ENCODE assay signal across 31 cellular contexts in genomic region chr12:27316947-27317346, GRCh38.
"Had no signal": no experiment of that assay in that cellular context is flagged by ENCODE, and none has a peak within 500 bp of the region (broad histone marks: within the 10 kb centered on the region; RNA-seq: fewer than 3 reads in every experiment).

No MANE protein-coding gene starts in this region.

- H3K27ac ChIP-seq: breast epithelium, cardiac muscle cell, colonic mucosa, epithelial cell of prostate, esophagus squamous epithelium, heart right ventricle, WERI-Rb-1 had no signal

- H3K4me1 ChIP-seq: ascending aorta, breast epithelium, colonic mucosa, esophagus squamous epithelium, heart right ventricle had no signal

- H3K27me3 Mint-ChIP-seq: activated B cell treated with CpG ODN at 0.5 μM for 24 hours; activated CD8-positive, alpha-beta T cell treated with anti-CD3 and anti-CD28 coated beads for 36 hours; activated naive CD4-positive, alpha-beta T cell treated with anti-CD3 and anti-CD28 coated beads, Interleukin-2, amount 10 ng/mL, durations not matched to agents 7 days and 5 days; activated naive CD8-positive, alpha-beta T cell treated with anti-CD3 and anti-CD28 coated beads, Interleukin-2, amount 10 ng/mL, durations not matched to agents 7 days and 5 days; brain; T-helper 17 cell had no signal

- H3K36me3 Mint-ChIP-seq: activated naive CD4-positive, alpha-beta T cell treated with anti-CD3 and anti-CD28 coated beads, Interleukin-2, amount 50 U/mL, for 72 hours had no signal

- H3K4me3 Mint-ChIP-seq: activated B cell treated with CpG ODN at 0.5 μM for 24 hours; activated CD8-positive, alpha-beta T cell treated with anti-CD3 and anti-CD28 coated beads for 36 hours; activated naive CD4-positive, alpha-beta T cell treated with anti-CD3 and anti-CD28 coated beads, Interleukin-2, amount 10 ng/mL, durations not matched to agents 7 days and 5 days; activated naive CD8-positive, alpha-beta T cell treated with anti-CD3 and anti-CD28 coated beads, Interleukin-2, amount 10 ng/mL, durations not matched to agents 7 days and 5 days; activated T-cell treated with anti-CD3 and anti-CD28 coated beads, Interleukin-2, amount 50 U/mL, for 72 hours; brain; T-helper 17 cell; T-helper 2 cell treated with Interferon-gamma antibody and Interleukin-4, amounts not matched to agents 5 μg/mL and 100 μg/mL, for 36 hours had no signal

- H3K4me3 ChIP-seq: ascending aorta, breast epithelium, cardiac muscle cell, colonic mucosa, esophagus squamous epithelium, heart right ventricle had no signal

- H3K4me1 Mint-ChIP-seq: activated B cell treated with CpG ODN at 0.5 μM for 24 hours; activated naive CD4-positive, alpha-beta T cell treated with anti-CD3 and anti-CD28 coated beads, Interleukin-2, amount 10 ng/mL, durations not matched to agents 7 days and 5 days; brain; T-helper 17 cell had no signal

- DNase-seq: activated B cell treated with CpG ODN at 0.5 μM for 24 hours; activated CD4-positive, alpha-beta T cell treated with anti-CD3 and anti-CD28 coated beads for 48 hours; activated CD4-positive, alpha-beta T cell treated with anti-CD3 and anti-CD28 coated beads, Interleukin-2, amount 50 U/mL, for 1 hour; activated CD4-positive, alpha-beta T cell treated with anti-CD3 and anti-CD28 coated beads, Interleukin-2, amount 50 U/mL, for 48 hours; activated CD8-positive, alpha-beta memory T cell treated with anti-CD3 and anti-CD28 coated beads for 24 hours; activated CD8-positive, alpha-beta memory T cell treated with anti-CD3 and anti-CD28 coated beads, Interleukin-2, amount 50 U/mL, for 4 hours; activated CD8-positive, alpha-beta T cell treated with anti-CD3 and anti-CD28 coated beads for 36 hours; activated gamma-delta T cell; activated naive CD4-positive, alpha-beta T cell; activated naive CD4-positive, alpha-beta T cell treated with anti-CD3 and anti-CD28 coated beads, Interleukin-2, amount 10 ng/mL, durations not matched to agents 7 days and 5 days; activated naive CD8-positive, alpha-beta T cell treated with anti-CD3 and anti-CD28 coated beads, Interleukin-2, amount 10 ng/mL, durations not matched to agents 7 days and 5 days; activated T-cell treated with anti-CD3 and anti-CD28 coated beads, Interleukin-2, amount 50 U/mL, for 1 hour; activated T-cell treated with anti-CD3 and anti-CD28 coated beads, Interleukin-2, amount 50 U/mL, for 72 hours; central memory CD4-positive, alpha-beta T cell; cerebellar nuclear complex; colonic mucosa; effector CD8-positive, alpha-beta T cell; esophagus squamous epithelium; heart right ventricle; T-helper 1 cell; T-helper 17 cell; T1000; WERI-Rb-1 had no signal

- H3K27ac Mint-ChIP-seq: activated B cell treated with CpG ODN at 0.5 μM for 24 hours; activated CD8-positive, alpha-beta T cell treated with anti-CD3 and anti-CD28 coated beads for 36 hours; activated naive CD4-positive, alpha-beta T cell treated with anti-CD3 and anti-CD28 coated beads, Interleukin-2, amount 10 ng/mL, durations not matched to agents 7 days and 5 days; activated naive CD4-positive, alpha-beta T cell treated with anti-CD3 and anti-CD28 coated beads, Interleukin-2, amount 50 U/mL, for 72 hours; activated naive CD8-positive, alpha-beta T cell treated with anti-CD3 and anti-CD28 coated beads, Interleukin-2, amount 10 ng/mL, durations not matched to agents 7 days and 5 days; activated T-cell treated with anti-CD3 and anti-CD28 coated beads, Interleukin-2, amount 50 U/mL, for 72 hours; brain; T-helper 17 cell; T-helper 2 cell treated with Interferon-gamma antibody and Interleukin-4, amounts not matched to agents 5 μg/mL and 100 μg/mL, for 36 hours had no signal

- H3K27me3 ChIP-seq: ascending aorta, breast epithelium, cardiac muscle cell, colonic mucosa, esophagus squamous epithelium, heart right ventricle had no signal

- H3K9me3 Mint-ChIP-seq: activated B cell treated with CpG ODN at 0.5 μM for 24 hours; activated CD8-positive, alpha-beta T cell treated with anti-CD3 and anti-CD28 coated beads for 36 hours; activated naive CD4-positive, alpha-beta T cell treated with anti-CD3 and anti-CD28 coated beads, Interleukin-2, amount 10 ng/mL, durations not matched to agents 7 days and 5 days; activated naive CD4-positive, alpha-beta T cell treated with anti-CD3 and anti-CD28 coated beads, Interleukin-2, amount 50 U/mL, for 72 hours; activated naive CD8-positive, alpha-beta T cell treated with anti-CD3 and anti-CD28 coated beads, Interleukin-2, amount 10 ng/mL, durations not matched to agents 7 days and 5 days; activated T-cell treated with anti-CD3 and anti-CD28 coated beads, Interleukin-2, amount 50 U/mL, for 72 hours; brain; T-helper 2 cell treated with Interferon-gamma antibody and Interleukin-4, amounts not matched to agents 5 μg/mL and 100 μg/mL, for 36 hours had no signal

- H3K36me3 ChIP-seq: breast epithelium had no signal

- H3K9me3 ChIP-seq: ascending aorta, breast epithelium, colonic mucosa, esophagus squamous epithelium, heart right ventricle had no signal

- ATAC-seq: activated CD4-positive, CD25-positive, alpha-beta regulatory T cell treated with anti-CD3 and anti-CD28 coated beads, Interleukin-2, amount 50 U/mL, for 24 hours; activated CD8-positive, alpha-beta T cell treated with anti-CD3 and anti-CD28 coated beads for 36 hours; activated naive CD4-positive, alpha-beta T cell treated with anti-CD3 and anti-CD28 coated beads, Interleukin-2, amount 50 U/mL, for 72 hours; activated T-cell treated with anti-CD3 and anti-CD28 coated beads, Interleukin-2, amount 50 U/mL, for 72 hours; heart right ventricle; T-helper 17 cell had no signal
